In genomic region chr13:109743706-109744453, GRCh38 we compare ENCODE assay signal across 9 cellular contexts. TPM values are rescaled to one million over a fixed set of nuclear protein-coding genes. Genes with fewer than 3 reads are reported as not detected.
DNase-seq lines count a peak whose midpoint lies in the region; ATAC-seq and TF ChIP-seq lines count a peak whose summit lies in the region.
"Had no signal": no experiment of that assay in that cellular context is flagged by ENCODE, and none has a peak within 500 bp of the region (broad histone marks: within the 10 kb centered on the region; RNA-seq: fewer than 3 reads in every experiment).

No MANE protein-coding gene starts in this region.

- no peak for TF ChIP-seq CTCF in Calu3 (IDR thresholded peaks at IDR 0.05; ENCODE audit: unreplicated experiment)

- H3K36me3 Mint-ChIP-seq in Calu3 (ENCODE audit: insufficient read depth, unreplicated experiment) = no peaks in the 10 kb centered on the region

- H3K4me3 ChIP-seq in adipocyte (ENCODE audit: low read length) (no peak overlapping the region), mesodermal cell (ENCODE audit: extremely low read depth, insufficient read depth, low read length, poor library complexity, severe bottlenecking) (no peak overlapping the region)

- H3K4me1 ChIP-seq in adipocyte (ENCODE audit: control insufficient read depth, insufficient read depth, low read length) (peaks cover 5% of the 10 kb centered on the region), mesodermal cell (ENCODE audit: control insufficient read depth, insufficient read depth, low read length, poor library complexity, severe bottlenecking) (peaks cover 12% of the 10 kb centered on the region)

- peak; percentile 70 for ATAC-seq in GM21381 (IDR thresholded peaks at IDR 0.05; ENCODE audit: unreplicated experiment)
- ATAC-seq in GM21529 (IDR thresholded peaks at IDR 0.05; ENCODE audit: unreplicated experiment) = no peak

- BruUV-seq in Calu3 (replicated peaks; lab: Mats Ljungman, UMichigan) = no TSS peak

- intact Hi-C loops in Calu3 (cut with micrococcal nuclease; ENCODE audit: unreplicated experiment) = no loop called here

- CTCF ChIA-PET in Calu3 (lab: Charles Lee) = interaction anchor here (0.9 kb wide), 1 partner anchor 157 kb away, joined by 3 read pairs; no protein-coding TSS in a partner anchor

- no peaks in the 10 kb centered on the region for H3K27me3 ChIP-seq in adipocyte (replicated peaks; ENCODE audit: control insufficient read depth, insufficient read depth, low read length)

- H3K27ac Mint-ChIP-seq in Calu3 (ENCODE audit: unreplicated experiment) = peak overlapping the region; percentile 36
- H3K27ac Mint-ChIP-seq: stimulated activated naive CD8-positive, alpha-beta T cell treated with anti-CD3 and anti-CD28 coated beads, Interleukin-15, Interleukin-2, amounts not matched to agents 100 ng/mL and 50 ng/mL, for 24 hours had no signal

- no peak overlapping the region for H3K9ac ChIP-seq in adipocyte (ENCODE audit: low read length)

- H3K9me3 Mint-ChIP-seq in Calu3 (ENCODE audit: low read depth, unreplicated experiment) = no peaks in the 10 kb centered on the region
- H3K9me3 Mint-ChIP-seq: stimulated activated naive CD8-positive, alpha-beta T cell treated with anti-CD3 and anti-CD28 coated beads, Interleukin-15, Interleukin-2, amounts not matched to agents 100 ng/mL and 50 ng/mL, for 24 hours had no signal

- DNase-seq in Calu3 = peak; percentile 41
- DNase-seq in NCI-H146 treated with DMSO at 0.1 percent for 48 hours (lab: John Stamatoyannopoulos, UW; ENCODE audit: unreplicated experiment) = peak; percentile 56
- DNase-seq in adipocyte (ENCODE audit: low read depth) = peak; percentile 62
- DNase-seq in caudate nucleus (lab: John Stamatoyannopoulos, UW) = no peak
- DNase-seq in inferior parietal cortex (ENCODE audit: extremely low spot score) = no peak

- no peaks in the 10 kb centered on the region for H3K27me3 Mint-ChIP-seq in Calu3 (ENCODE audit: unreplicated experiment)
- H3K27me3 Mint-ChIP-seq: stimulated activated naive CD8-positive, alpha-beta T cell treated with anti-CD3 and anti-CD28 coated beads, Interleukin-15, Interleukin-2, amounts not matched to agents 100 ng/mL and 50 ng/mL, for 24 hours had no signal

- H3K9me3 ChIP-seq in adipocyte (ENCODE audit: control insufficient read depth, low read length) = no peaks in the 10 kb centered on the region
- H3K9me3 ChIP-seq in mesodermal cell (ENCODE audit: control insufficient read depth, low read length) = no peaks in the 10 kb centered on the region

- H3K27ac ChIP-seq in mesodermal cell (ENCODE audit: low read depth, low read length, severe bottlenecking) (peak overlapping the region; percentile 66), caudate nucleus (ENCODE audit: low read depth, low read length) (no peak overlapping the region)

- no peak overlapping the region for H3K4me3 Mint-ChIP-seq in Calu3 (ENCODE audit: low read depth, unreplicated experiment)
- H3K4me3 Mint-ChIP-seq: stimulated activated naive CD8-positive, alpha-beta T cell treated with anti-CD3 and anti-CD28 coated beads, Interleukin-15, Interleukin-2, amounts not matched to agents 100 ng/mL and 50 ng/mL, for 24 hours had no signal

- H3K36me3 ChIP-seq in adipocyte (ENCODE audit: control insufficient read depth, insufficient read depth, low read length, severe bottlenecking) (no peaks in the 10 kb centered on the region), mesodermal cell (ENCODE audit: control insufficient read depth, insufficient read depth, low read length) (no peaks in the 10 kb centered on the region)

- peaks cover 14% of the 10 kb centered on the region for H3K4me1 Mint-ChIP-seq in Calu3 (ENCODE audit: low read depth, unreplicated experiment)

- WGBS in mesodermal cell (ENCODE audit: insufficient coverage in 2 of 2), 2 experiments = 65 to 68% methylated on average over 10 to 12 of the region's 12 CpGs

RNA-seq across cellular contexts. Expression of gene IRS2, which starts 42.5 kb away (rescaled TPM):
- 4.3 and 5.4 TPM in 2 replicates for total RNA-seq in Calu3 (2022)
- 6.9 TPM for polyA plus RNA-seq in mesodermal cell (2013, experiment 1 of 2)
- polyA plus RNA-seq in mesodermal cell (2013, experiment 2 of 2) = 5.5 TPM

Comparison
In these comparisons a context has a peak if more than half of its experiments do, and no peak if none do; other contexts are left out.
1. DNase-seq: peak in Calu3 (single experiment), NCI-H146 treated with DMSO at 0.1 percent for 48 hours (single experiment) and adipocyte (single experiment); none in caudate nucleus (0 of 61) and inferior parietal cortex (single experiment).